In genomic region chr1:161763522-161764098, GRCh38 we compare ENCODE assay signal across 8 cellular contexts. TPM values are rescaled to one million over a fixed set of nuclear protein-coding genes. Genes with fewer than 3 reads are reported as not detected.
A peak's percentile ranks its signal among the peaks of the same experiment; 100 is the strongest.
DNase-seq lines count a peak whose midpoint lies in the region; TF ChIP-seq lines count a peak whose summit lies in the region.

No MANE protein-coding gene starts in this region.

- H3K4me3 Mint-ChIP-seq in CD8-positive, alpha-beta memory T cell: peak overlapping the region; percentile 44 to 87 (median 64)
- peak overlapping the region; percentile 33 for H3K4me3 Mint-ChIP-seq in T-helper 1 cell treated with Interleukin-12 subunit alpha and Interleukin-12 subunit beta and Interleukin-4 antibody, amounts not matched to agents 30 μg/mL and 1 μg/mL, for 36 hours
- H3K4me3 Mint-ChIP-seq in progenitor cell of endocrine pancreas (ENCODE audit: low read depth): peak overlapping the region; percentile 37

- no peak overlapping the region for H3K27ac ChIP-seq in CD8-positive, alpha-beta memory T cell (ENCODE audit: low read depth, low read length)

- H3K36me3 Mint-ChIP-seq in CD8-positive, alpha-beta memory T cell: peaks cover 0 to 16% (median 6%) of the 10 kb centered on the region in 3 donors
- H3K36me3 Mint-ChIP-seq in T-helper 1 cell treated with Interleukin-12 subunit alpha and Interleukin-12 subunit beta and Interleukin-4 antibody, amounts not matched to agents 30 μg/mL and 1 μg/mL, for 36 hours (ENCODE audit: low read depth): peaks cover 2% of the 10 kb centered on the region
- no peaks in the 10 kb centered on the region for H3K36me3 Mint-ChIP-seq in progenitor cell of endocrine pancreas (ENCODE audit: insufficient read depth)

- H3K36me3 ChIP-seq in CD8-positive, alpha-beta memory T cell (ENCODE audit: insufficient read depth, low read length): no peaks in the 10 kb centered on the region
- peaks cover 2% of the 10 kb centered on the region; the same call in 1 of the 2 replicates for H3K36me3 ChIP-seq in HAP-1 (replicated peaks)

- H3K27ac Mint-ChIP-seq in CD8-positive, alpha-beta memory T cell: peak overlapping the region in 6 of 8 donors; percentile 1 to 81 (median 57)
- peak overlapping the region; percentile 28 for H3K27ac Mint-ChIP-seq in T-helper 1 cell treated with Interleukin-12 subunit alpha and Interleukin-12 subunit beta and Interleukin-4 antibody, amounts not matched to agents 30 μg/mL and 1 μg/mL, for 36 hours
- no peak overlapping the region for H3K27ac Mint-ChIP-seq in progenitor cell of endocrine pancreas

- H3K4me3 ChIP-seq in CD8-positive, alpha-beta memory T cell (ENCODE audit: low read length): no peak overlapping the region
- H3K4me3 ChIP-seq in HAP-1: no peak overlapping the region

- in situ Hi-C loops in HAP-1 (cut with MboI; ENCODE audit: low sequenced_read_pairs): no loop called here

- H3K9me3 ChIP-seq in CD8-positive, alpha-beta memory T cell (ENCODE audit: low read length): no peaks in the 10 kb centered on the region
- H3K9me3 ChIP-seq in HAP-1: no peaks in the 10 kb centered on the region

- CTCF ChIA-PET in CD8-positive, alpha-beta memory T cell (lab: Charles Lee): interaction anchor here (0.9 to 1.0 kb wide), 2 partner anchors 9 to 37 kb away, joined by 3 read pairs; no protein-coding TSS in a partner anchor

- no peaks in the 10 kb centered on the region for H3K9me3 Mint-ChIP-seq in CD8-positive, alpha-beta memory T cell
- H3K9me3 Mint-ChIP-seq in T-helper 1 cell treated with Interleukin-12 subunit alpha and Interleukin-12 subunit beta and Interleukin-4 antibody, amounts not matched to agents 30 μg/mL and 1 μg/mL, for 36 hours: no peaks in the 10 kb centered on the region
- no peaks in the 10 kb centered on the region for H3K9me3 Mint-ChIP-seq in progenitor cell of endocrine pancreas (ENCODE audit: low read depth)

- peaks cover 33 to 41% (median 34%) of the 10 kb centered on the region in 3 donors for H3K4me1 Mint-ChIP-seq in CD8-positive, alpha-beta memory T cell
- H3K4me1 Mint-ChIP-seq in T-helper 1 cell treated with Interleukin-12 subunit alpha and Interleukin-12 subunit beta and Interleukin-4 antibody, amounts not matched to agents 30 μg/mL and 1 μg/mL, for 36 hours (ENCODE audit: low read depth): peaks cover 28% of the 10 kb centered on the region
- peaks cover 5% of the 10 kb centered on the region for H3K4me1 Mint-ChIP-seq in progenitor cell of endocrine pancreas (ENCODE audit: low read depth)

- peak in 3 of 5 donors; percentile 33 to 51 (median 51) for DNase-seq in CD8-positive, alpha-beta memory T cell
- peak; percentile 50 to 54 for DNase-seq in HAP-1 (ENCODE audit: low spot score in 2 of 2)
- peak; percentile 35 for DNase-seq in cerebellar cortex (ENCODE audit: low spot score)
- DNase-seq in progenitor cell of endocrine pancreas (ENCODE audit: low spot score, unreplicated experiment): no peak
- no peak for DNase-seq in MV-4-11 (lab: John Stamatoyannopoulos, UW)
- DNase-seq in NK-92 treated with Interleukin-12 subunit alpha and Interleukin-12 subunit beta, amount 100 ng/mL, for 24 hours (lab: John Stamatoyannopoulos, UW): no peak
- no peak for DNase-seq in AG08395 (ENCODE audit: low spot score)

- H3K4me1 ChIP-seq in CD8-positive, alpha-beta memory T cell (ENCODE audit: insufficient read depth, low read length): peaks cover 26% of the 10 kb centered on the region
- H3K4me1 ChIP-seq in HAP-1: peaks cover 15% of the 10 kb centered on the region; the same call in 1 of the 2 replicates

- H3K27me3 ChIP-seq in CD8-positive, alpha-beta memory T cell (ENCODE audit: insufficient read depth, low read length, poor library complexity, severe bottlenecking): no peaks in the 10 kb centered on the region
- H3K27me3 ChIP-seq in HAP-1 (ENCODE audit: low read depth): no peaks in the 10 kb centered on the region

- no peaks in the 10 kb centered on the region for H3K27me3 Mint-ChIP-seq in CD8-positive, alpha-beta memory T cell
- H3K27me3 Mint-ChIP-seq in T-helper 1 cell treated with Interleukin-12 subunit alpha and Interleukin-12 subunit beta and Interleukin-4 antibody, amounts not matched to agents 30 μg/mL and 1 μg/mL, for 36 hours (ENCODE audit: low read depth): no peaks in the 10 kb centered on the region
- no peaks in the 10 kb centered on the region for H3K27me3 Mint-ChIP-seq in progenitor cell of endocrine pancreas

- POLR2A ChIA-PET in CD8-positive, alpha-beta memory T cell (lab: Charles Lee): no interaction called here

- TF ChIP-seq CTCF in progenitor cell of endocrine pancreas (IDR thresholded peaks at IDR 0.05; ENCODE audit: unreplicated experiment): peak; percentile 60

RNA-seq across cellular contexts. Expression of gene ATF6, which starts 2.5 kb away (rescaled TPM):
- 10 to 100 TPM; 22.4 to 22.8 TPM for total RNA-seq in CD8-positive, alpha-beta memory T cell
- 14.7 TPM for polyA plus RNA-seq in CD8-positive, alpha-beta memory T cell
- 20.4 and 21.0 TPM in 2 replicates for total RNA-seq in progenitor cell of endocrine pancreas

RNA-seq across cellular contexts. Expression of gene DUSP12, which starts 14.0 kb away (rescaled TPM):
- total RNA-seq in CD8-positive, alpha-beta memory T cell: 10 to 100 TPM; 39.7 to 40.4 TPM
- 59.5 TPM for polyA plus RNA-seq in CD8-positive, alpha-beta memory T cell
- total RNA-seq in progenitor cell of endocrine pancreas: 29.8 and 31.0 TPM in 2 replicates

RNA-seq across cellular contexts. Expression of gene FCRLB, which starts 42.3 kb away (rescaled TPM):
- total RNA-seq in CD8-positive, alpha-beta memory T cell: under 1 TPM; 0.24 to 0.33 TPM
- polyA plus RNA-seq in CD8-positive, alpha-beta memory T cell: 2.2 TPM
- total RNA-seq in progenitor cell of endocrine pancreas: 0.14 and 0.33 TPM in 2 replicates

RNA-seq across cellular contexts. Expression of gene FCRLA, which starts 56.6 kb away (rescaled TPM):
- total RNA-seq in CD8-positive, alpha-beta memory T cell: not detected
- not detected for polyA plus RNA-seq in CD8-positive, alpha-beta memory T cell
- not detected in 2 replicates for total RNA-seq in progenitor cell of endocrine pancreas

Comparison
In these comparisons a context has a peak if more than half of its experiments do, and no peak if none do; other contexts are left out.
1. DNase-seq: peak in CD8-positive, alpha-beta memory T cell (3 of 5), HAP-1 (2 of 2) and cerebellar cortex (single experiment); none in progenitor cell of endocrine pancreas (single experiment), MV-4-11 (single experiment), NK-92 treated with Interleukin-12 subunit alpha and Interleukin-12 subunit beta, amount 100 ng/mL, for 24 hours (single experiment) and AG08395 (single experiment).
2. Peak in every context shown above with its lines, with median percentiles within 50 percentile points of each other: H3K4me3 Mint-ChIP-seq.